ENCODE assay signal across 9 cellular contexts in the genomic region with DNA sequence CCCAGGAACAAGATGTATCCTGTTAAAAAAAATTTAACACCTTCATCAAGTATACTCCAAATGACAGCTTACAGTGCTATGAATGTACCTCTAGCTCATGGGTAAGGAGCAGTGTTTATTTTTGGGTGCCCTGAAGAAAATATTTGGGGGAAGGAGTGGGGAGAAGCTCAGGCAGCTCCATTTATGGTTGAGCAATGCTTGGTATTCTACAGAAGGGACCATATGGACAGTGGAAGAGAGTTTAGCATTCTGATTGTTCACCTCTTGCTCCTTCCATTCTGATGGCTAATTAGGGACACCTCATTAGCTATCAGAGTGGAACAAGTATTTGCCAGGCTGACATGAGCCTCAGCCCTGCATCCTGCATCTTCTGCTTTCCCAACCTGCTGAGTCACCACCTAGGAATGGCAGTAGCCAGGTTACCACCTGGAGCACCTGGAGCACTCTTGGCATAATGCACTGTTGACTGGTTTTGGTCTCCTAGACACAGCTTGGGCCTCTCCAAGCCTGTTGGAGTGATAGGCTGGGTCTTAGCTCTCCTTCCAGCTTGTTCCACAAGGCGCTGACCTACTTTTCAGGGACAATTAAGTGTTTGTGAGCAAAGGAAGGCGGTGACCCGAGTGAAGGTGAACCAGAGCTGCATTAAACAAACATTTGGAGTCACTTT.
A peak's percentile ranks its signal among the peaks of the same experiment; 100 is the strongest.
DNase-seq lines count a peak whose midpoint lies in the region; FAIRE-seq and TF ChIP-seq lines count a peak whose summit lies in the region.
"Had no signal": no experiment of that assay in that cellular context is flagged by ENCODE, and none has a peak within 500 bp of the region (broad histone marks: within the 10 kb centered on the region; RNA-seq: fewer than 3 reads in every experiment).

No MANE protein-coding gene starts in this region.

- H3K9ac ChIP-seq in HUES64 (ENCODE audit: low read depth, low read length): peak overlapping the region; percentile 54
- H3K9ac ChIP-seq in kidney (ENCODE audit: low read length in 2 of 2): no peak overlapping the region
- H3K9ac ChIP-seq in subcutaneous abdominal adipose tissue (ENCODE audit: low read length in 5 of 5): no peak overlapping the region

- no peak for FAIRE-seq in kidney (lab: Jason Lieb, UNC)

- DNase-seq in ascending aorta (ENCODE audit: low spot score in 2 of 2) (no peak), kidney (peak; percentile 82), KBM-7 (no peak), NCI-H2081 (lab: John Stamatoyannopoulos, UW) (no peak), NCI-H1092 treated with DMSO at 0.1 percent for 48 hours (lab: John Stamatoyannopoulos, UW) (no peak)
- DNase-seq in stimulated activated CD4-positive, alpha-beta T cell treated with anti-CD3 and anti-CD28 coated beads, Interleukin-12 subunit alpha, Interleukin-12 subunit beta, amount 100 ng/mL, for 4 hours: no peak

- TF ChIP-seq CTCF in ascending aorta (IDR thresholded peaks at IDR 0.05) (no peak), kidney (IDR thresholded peaks at IDR 0.05; ENCODE audit: borderline replicate concordance, extremely low read depth, insufficient read depth) (no peak)

- H3K4me3 ChIP-seq in HUES64 (ENCODE audit: low read length): no peak overlapping the region
- H3K4me3 ChIP-seq in ascending aorta: no peak overlapping the region
- H3K4me3 ChIP-seq in kidney (ENCODE audit: low read length in 2 of 2): no peak overlapping the region
- no peak overlapping the region for H3K4me3 ChIP-seq in subcutaneous abdominal adipose tissue (ENCODE audit: low read depth in 1 of 5, low read length in 5 of 5)
- H3K4me3 ChIP-seq: SK-N-MC had no signal

- H3K9me3 ChIP-seq in HUES64 (ENCODE audit: insufficient read depth, low read depth, low read length): no peaks in the 10 kb centered on the region
- no peaks in the 10 kb centered on the region for H3K9me3 ChIP-seq in ascending aorta
- H3K9me3 ChIP-seq in kidney (ENCODE audit: control insufficient read depth in 1 of 2, low read length in 2 of 2): no peaks in the 10 kb centered on the region
- no peaks in the 10 kb centered on the region for H3K9me3 ChIP-seq in subcutaneous abdominal adipose tissue (ENCODE audit: control insufficient read depth in 5 of 5, low read length in 5 of 5)

- intact Hi-C loops in ascending aorta (cut with DNase I) (no loop called here), kidney (cut with DNase I) (no loop called here)

- in situ Hi-C loops in KBM-7 (cut with MboI; ENCODE audit: low pct_unique_long_range_greater_than_20kb, low sequenced_read_pairs): no loop called here

- H3K27me3 ChIP-seq in HUES64 (ENCODE audit: insufficient read depth, low read length) (no peaks in the 10 kb centered on the region), ascending aorta (no peaks in the 10 kb centered on the region), subcutaneous abdominal adipose tissue (ENCODE audit: control insufficient read depth in 5 of 5, insufficient read depth in 4 of 5, low read length in 5 of 5) (no peaks in the 10 kb centered on the region)

- H3K4me1 ChIP-seq in HUES64 (ENCODE audit: insufficient read depth, low read length): peaks cover 31% of the 10 kb centered on the region
- peaks cover 0 to 6% of the 10 kb centered on the region in 2 donors for H3K4me1 ChIP-seq in ascending aorta
- H3K4me1 ChIP-seq in kidney (ENCODE audit: control insufficient read depth in 1 of 2, insufficient read depth in 1 of 2, low read depth in 1 of 2, low read length in 2 of 2): peaks cover 31 to 34% of the 10 kb centered on the region in 2 donors
- H3K4me1 ChIP-seq in subcutaneous abdominal adipose tissue (ENCODE audit: control insufficient read depth in 5 of 5, insufficient read depth in 5 of 5, low read length in 5 of 5): peaks cover 5 to 42% (median 28%) of the 10 kb centered on the region in 5 donors

- WGBS in HUES64: 98% methylated on average over 3 of the region's 3 CpGs

- peak overlapping the region; percentile 89 for H3K27ac ChIP-seq in HUES64 (ENCODE audit: low read depth, low read length)
- H3K27ac ChIP-seq in ascending aorta: peak overlapping the region; percentile 19 to 26
- peak overlapping the region; percentile 15 to 62 for H3K27ac ChIP-seq in kidney (ENCODE audit: low read depth in 2 of 2, low read length in 2 of 2)
- H3K27ac ChIP-seq in subcutaneous abdominal adipose tissue (ENCODE audit: low read depth, low read length): peak overlapping the region; percentile 48
- H3K27ac ChIP-seq: SK-N-MC had no signal

- no peaks in the 10 kb centered on the region; the same call in 1 of the 2 replicates for H3K36me3 ChIP-seq in HUES64 (ENCODE audit: insufficient read depth, low read length)
- H3K36me3 ChIP-seq in ascending aorta: no peaks in the 10 kb centered on the region
- no peaks in the 10 kb centered on the region for H3K36me3 ChIP-seq in kidney (ENCODE audit: control insufficient read depth in 1 of 2, insufficient read depth in 2 of 2, low read length in 2 of 2)
- H3K36me3 ChIP-seq in subcutaneous abdominal adipose tissue (ENCODE audit: control insufficient read depth in 5 of 5, insufficient read depth in 5 of 5, low read length in 5 of 5): no peaks in the 10 kb centered on the region

Comparison
In these comparisons a context has a peak if more than half of its experiments do, and no peak if none do; other contexts are left out.
1. H3K27ac ChIP-seq: peak in every context shown above with its lines; median percentile 89 in HUES64; 48 in subcutaneous abdominal adipose tissue; 38 in kidney; 22 in ascending aorta.